ENCODE assay signal across 8 cellular contexts in the genomic region with DNA sequence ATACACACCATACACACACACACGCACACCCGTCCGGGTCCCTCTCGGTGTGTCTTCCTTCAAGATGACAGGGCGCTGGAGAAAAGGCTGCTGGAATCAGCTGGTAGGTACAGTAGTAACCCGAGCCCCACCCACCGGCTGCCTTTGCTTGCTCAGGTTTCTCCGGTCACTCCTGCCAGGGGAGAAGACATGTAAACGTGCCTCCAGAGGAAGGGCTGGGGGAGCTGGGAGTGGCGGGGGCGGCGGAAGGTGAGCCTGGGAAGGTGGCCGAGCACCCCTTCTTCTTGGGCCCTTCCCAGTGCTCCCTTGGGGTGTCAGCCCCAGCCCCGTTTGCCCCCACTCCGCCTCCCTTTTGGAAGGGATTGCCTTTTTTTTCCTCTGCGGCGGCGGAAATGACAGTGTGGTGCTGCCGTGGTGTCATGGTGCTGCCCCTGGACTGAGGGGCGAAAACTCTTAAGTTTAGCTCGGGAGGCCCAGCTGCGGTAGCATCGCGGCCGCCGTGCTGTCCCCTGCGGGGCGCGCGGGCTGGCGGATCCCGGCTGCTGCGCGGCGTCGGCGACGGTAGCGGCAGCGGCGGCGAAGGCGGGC. TPM values are rescaled to one million over a fixed set of nuclear protein-coding genes. Genes with fewer than 3 reads are reported as not detected.
A peak's percentile ranks its signal among the peaks of the same experiment; 100 is the strongest.
DNase-seq lines count a peak whose midpoint lies in the region; ATAC-seq and TF ChIP-seq lines count a peak whose summit lies in the region.

A gene with protein sequence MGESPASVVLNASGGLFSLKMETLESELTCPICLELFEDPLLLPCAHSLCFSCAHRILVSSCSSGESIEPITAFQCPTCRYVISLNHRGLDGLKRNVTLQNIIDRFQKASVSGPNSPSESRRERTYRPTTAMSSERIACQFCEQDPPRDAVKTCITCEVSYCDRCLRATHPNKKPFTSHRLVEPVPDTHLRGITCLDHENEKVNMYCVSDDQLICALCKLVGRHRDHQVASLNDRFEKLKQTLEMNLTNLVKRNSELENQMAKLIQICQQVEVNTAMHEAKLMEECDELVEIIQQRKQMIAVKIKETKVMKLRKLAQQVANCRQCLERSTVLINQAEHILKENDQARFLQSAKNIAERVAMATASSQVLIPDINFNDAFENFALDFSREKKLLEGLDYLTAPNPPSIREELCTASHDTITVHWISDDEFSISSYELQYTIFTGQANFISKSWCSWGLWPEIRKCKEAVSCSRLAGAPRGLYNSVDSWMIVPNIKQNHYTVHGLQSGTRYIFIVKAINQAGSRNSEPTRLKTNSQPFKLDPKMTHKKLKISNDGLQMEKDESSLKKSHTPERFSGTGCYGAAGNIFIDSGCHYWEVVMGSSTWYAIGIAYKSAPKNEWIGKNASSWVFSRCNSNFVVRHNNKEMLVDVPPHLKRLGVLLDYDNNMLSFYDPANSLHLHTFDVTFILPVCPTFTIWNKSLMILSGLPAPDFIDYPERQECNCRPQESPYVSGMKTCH (plus strand): TSS at position 169 of the 588 bp plus-strand sequence. CDS start 561 bp downstream, outside the sequence.

- H3K4me3 ChIP-seq in CD8-positive, alpha-beta T cell (ENCODE audit: low read depth, low read length) = peak within 1 kb of the TSS; percentile 61
- peak within 1 kb of the TSS; percentile 29 for H3K4me3 ChIP-seq in endocrine pancreas (ENCODE audit: control insufficient read depth, insufficient read depth, low read length)

- intact Hi-C loops in CD8-positive, alpha-beta T cell (cut with DNase I, micrococcal nuclease) = loop anchor here (5.0 to 10.0 kb wide), 4 partner anchors 48 to 267 kb away; partner anchors contain the start of genes ATG4A (in 2 of the 2), PSMD10 (in 2 of the 2), NCBP2L (in 1 of the 2) and TSC22D3 (in 1 of the 2)
- intact Hi-C loops in activated CD8-positive, alpha-beta T cell treated with anti-CD3 and anti-CD28 coated beads for 36 hours (cut with micrococcal nuclease) = no loop called here

- H3K9me3 ChIP-seq in CD8-positive, alpha-beta T cell (ENCODE audit: low read length) = no peaks in the 10 kb centered on the region
- no peaks in the 10 kb centered on the region for H3K9me3 ChIP-seq in endocrine pancreas (ENCODE audit: control insufficient read depth, low read length)

- H3K27me3 ChIP-seq in CD8-positive, alpha-beta T cell (ENCODE audit: insufficient read depth, low read length) = no peaks in the 10 kb centered on the region
- no peaks in the 10 kb centered on the region for H3K27me3 ChIP-seq in endocrine pancreas (ENCODE audit: control insufficient read depth, insufficient read depth, low read length)

- no peak for TF ChIP-seq CTCF in CD8-positive, alpha-beta T cell (IDR thresholded peaks at IDR 0.05)
- TF ChIP-seq CTCF in activated CD8-positive, alpha-beta T cell treated with anti-CD3 and anti-CD28 coated beads for 36 hours (IDR thresholded peaks at IDR 0.05) = no peak
- TF ChIP-seq CTCF in mesothelial cell of epicardium (IDR thresholded peaks at IDR 0.05; ENCODE audit: unreplicated experiment) = no peak

- peak within 1 kb of the TSS; percentile 60 for H3K9ac ChIP-seq in endocrine pancreas (ENCODE audit: control insufficient read depth, insufficient read depth, low read length)

- POLR2A ChIA-PET in CD8-positive, alpha-beta T cell (lab: Charles Lee) = interaction anchor here (0.7 to 2.4 kb wide), 3 partner anchors 49 to 176 kb away, joined by 3 to 7 read pairs (median 4); no protein-coding TSS in a partner anchor
- POLR2A ChIA-PET in activated CD8-positive, alpha-beta T cell treated with anti-CD3 and anti-CD28 coated beads for 36 hours (lab: Charles Lee) = no interaction called here

- CTCF ChIA-PET in CD8-positive, alpha-beta T cell (lab: Charles Lee) = interaction anchor here (1.4 kb wide), 1 partner anchor 49 kb away, joined by 3 read pairs; the partner anchor contains the start of gene NCBP2L
- CTCF ChIA-PET in activated CD8-positive, alpha-beta T cell treated with anti-CD3 and anti-CD28 coated beads for 36 hours (lab: Charles Lee) = interaction anchor here (0.9 to 1.3 kb wide), 4 partner anchors 31 to 152 kb away, joined by 3 read pairs; partner anchors contain the start of gene TSC22D3

- H3K4me1 ChIP-seq in CD8-positive, alpha-beta T cell (ENCODE audit: insufficient read depth, low read length) = peaks cover 25% of the 10 kb centered on the region
- H3K4me1 ChIP-seq in endocrine pancreas (ENCODE audit: control insufficient read depth, insufficient read depth, low read length) = no peaks in the 10 kb centered on the region

- H3K27ac ChIP-seq in CD8-positive, alpha-beta T cell (ENCODE audit: low read depth, low read length) = peak within 1 kb of the TSS; percentile 69

- peak; percentile 67 for ATAC-seq in CD8-positive, alpha-beta T cell
- ATAC-seq in GM21786 (IDR thresholded peaks at IDR 0.05; ENCODE audit: unreplicated experiment) (peak; percentile 37), GM21717 (IDR thresholded peaks at IDR 0.05; ENCODE audit: unreplicated experiment) (no peak)
- ATAC-seq in activated CD8-positive, alpha-beta T cell treated with anti-CD3 and anti-CD28 coated beads for 36 hours = peak; percentile 66

- peaks cover 8% of the 10 kb centered on the region for H3K27me3 Mint-ChIP-seq in CD8-positive, alpha-beta T cell (ENCODE audit: low read depth)
- H3K27me3 Mint-ChIP-seq in activated CD8-positive, alpha-beta T cell treated with anti-CD3 and anti-CD28 coated beads for 36 hours = peaks cover 5% of the 10 kb centered on the region
- H3K27me3 Mint-ChIP-seq in mesothelial cell of epicardium (ENCODE audit: low read depth) = no peaks in the 10 kb centered on the region

- peaks cover 42% of the 10 kb centered on the region for H3K4me1 Mint-ChIP-seq in CD8-positive, alpha-beta T cell (ENCODE audit: low read depth)
- H3K4me1 Mint-ChIP-seq in activated CD8-positive, alpha-beta T cell treated with anti-CD3 and anti-CD28 coated beads for 36 hours (ENCODE audit: low read depth) = peaks cover 35% of the 10 kb centered on the region
- peaks cover 22% of the 10 kb centered on the region for H3K4me1 Mint-ChIP-seq in mesothelial cell of epicardium

- H3K9me3 Mint-ChIP-seq in CD8-positive, alpha-beta T cell = no peaks in the 10 kb centered on the region
- H3K9me3 Mint-ChIP-seq in activated CD8-positive, alpha-beta T cell treated with anti-CD3 and anti-CD28 coated beads for 36 hours = no peaks in the 10 kb centered on the region
- peaks cover 21% of the 10 kb centered on the region for H3K9me3 Mint-ChIP-seq in mesothelial cell of epicardium

- peak within 1 kb of the TSS; percentile 86 for H3K27ac Mint-ChIP-seq in CD8-positive, alpha-beta T cell
- H3K27ac Mint-ChIP-seq in activated CD8-positive, alpha-beta T cell treated with anti-CD3 and anti-CD28 coated beads for 36 hours = peak within 1 kb of the TSS; percentile 78
- peak within 1 kb of the TSS; percentile 69 for H3K27ac Mint-ChIP-seq in mesothelial cell of epicardium

- peaks cover 2% of the 10 kb centered on the region for H3K36me3 Mint-ChIP-seq in CD8-positive, alpha-beta T cell
- no peaks in the 10 kb centered on the region for H3K36me3 Mint-ChIP-seq in activated CD8-positive, alpha-beta T cell treated with anti-CD3 and anti-CD28 coated beads for 36 hours (ENCODE audit: low read depth)
- no peaks in the 10 kb centered on the region for H3K36me3 Mint-ChIP-seq in mesothelial cell of epicardium

- H3K36me3 ChIP-seq in CD8-positive, alpha-beta T cell (ENCODE audit: insufficient read depth, low read length) = no peaks in the 10 kb centered on the region
- no peaks in the 10 kb centered on the region for H3K36me3 ChIP-seq in endocrine pancreas (ENCODE audit: control insufficient read depth, insufficient read depth, low read length)

- peak; percentile 6 to 66 (median 50) for DNase-seq in CD8-positive, alpha-beta T cell
- DNase-seq in NCI-H1105 treated with DMSO at 0.1 percent for 48 hours (lab: John Stamatoyannopoulos, UW) (peak; percentile 46), mesothelial cell of epicardium (ENCODE audit: low spot score in 2 of 2, unreplicated experiment in 2 of 2) (peak in 1 of 2 experiments; percentile 53)
- DNase-seq in activated CD8-positive, alpha-beta T cell treated with anti-CD3 and anti-CD28 coated beads for 36 hours = peak; percentile 73
- peak; percentile 5 to 22 for DNase-seq in stimulated activated CD8-positive, alpha-beta memory T cell treated with anti-CD3 and anti-CD28 coated beads, Interleukin-7, amount 100 ng/mL, for 4 hours (ENCODE audit: low read depth in 2 of 2)

- H3K4me3 Mint-ChIP-seq in CD8-positive, alpha-beta T cell = peak within 1 kb of the TSS; percentile 88
- peak within 1 kb of the TSS; percentile 77 for H3K4me3 Mint-ChIP-seq in activated CD8-positive, alpha-beta T cell treated with anti-CD3 and anti-CD28 coated beads for 36 hours
- H3K4me3 Mint-ChIP-seq in mesothelial cell of epicardium = peak within 1 kb of the TSS; percentile 72

RNA-seq across cellular contexts. Expression of the gene that starts here (rescaled TPM):
- total RNA-seq in CD8-positive, alpha-beta T cell = 10 to 100 TPM; 15.2 to 17.1 TPM
- total RNA-seq in activated CD8-positive, alpha-beta T cell treated with anti-CD3 and anti-CD28 coated beads for 36 hours = 1 to 10 TPM; 6.6 to 7.4 TPM
- total RNA-seq in mesothelial cell of epicardium = 8.8 to 10.1 TPM (median 9.4 TPM) in 3 replicates
